14 cellular contexts compared by ENCODE assay signal in genomic region chr7:84154991-84155781, GRCh38. TPM values are rescaled to one million over a fixed set of nuclear protein-coding genes. Genes with fewer than 3 reads are reported as not detected.
"Had no signal": no experiment of that assay in that cellular context is flagged by ENCODE, and none has a peak within 500 bp of the region (broad histone marks: within the 10 kb centered on the region; RNA-seq: fewer than 3 reads in every experiment).

No MANE protein-coding gene starts in this region.

- FAIRE-seq: bronchial epithelial cell, TTC549 had no signal

- DNase-seq: activated B cell treated with CpG ODN at 0.5 μM for 24 hours; activated CD4-positive, alpha-beta T cell treated with anti-CD3 and anti-CD28 coated beads, Interleukin-2, amount 10 ng/mL, durations not matched to agents 24 days and 14 days; activated CD8-positive, alpha-beta memory T cell treated with anti-CD3 and anti-CD28 coated beads, Interleukin-2, amount 50 U/mL, for 4 hours; activated CD8-positive, alpha-beta T cell treated with anti-CD3 and anti-CD28 coated beads, Interleukin-2, amount 10 ng/mL, durations not matched to agents 7 days and 5 days; activated gamma-delta T cell; activated T-cell treated with anti-CD3 and anti-CD28 coated beads, Interleukin-2, amount 50 U/mL, for 48 hours; dermis blood vessel endothelial cell; head of caudate nucleus; immature natural killer cell; stimulated activated CD4-positive, alpha-beta T cell treated with anti-CD3 and anti-CD28 coated beads, Interleukin-12 subunit alpha, Interleukin-12 subunit beta, amount 100 ng/mL, for 4 hours; stimulated activated CD4-positive, alpha-beta T cell treated with anti-CD3 and anti-CD28 coated beads, Interleukin-2, amount 100 ng/mL, for 24 hours had no signal

- H3K27ac ChIP-seq: epithelial cell of prostate had no signal

- ATAC-seq: activated CD8-positive, alpha-beta T cell treated with anti-CD3 and anti-CD28 coated beads, Interleukin-2, amount 10 ng/mL, durations not matched to agents 7 days and 5 days had no signal

RNA-seq across cellular contexts. Expression of gene SEMA3A, which starts 39.4 kb away (rescaled TPM):
- total RNA-seq: activated B cell treated with CpG ODN at 0.5 μM for 24 hours had no signal
